9 cellular contexts compared by ENCODE assay signal in genomic region chr3:139202226-139202958, GRCh38.
DNase-seq lines count a peak whose midpoint lies in the region; ATAC-seq lines count a peak whose summit lies in the region.
"Had no signal": no experiment of that assay in that cellular context is flagged by ENCODE, and none has a peak within 500 bp of the region (broad histone marks: within the 10 kb centered on the region; RNA-seq: fewer than 3 reads in every experiment).

No MANE protein-coding gene starts in this region.

- H3K27me3 Mint-ChIP-seq in activated CD4-positive, alpha-beta T cell treated with anti-CD3 and anti-CD28 coated beads, Interleukin-2, amount 10 ng/mL, durations not matched to agents 7 days and 5 days = peaks cover 7% of the 10 kb centered on the region
- peaks cover 2% of the 10 kb centered on the region for H3K27me3 Mint-ChIP-seq in activated CD8-positive, alpha-beta T cell treated with anti-CD3 and anti-CD28 coated beads, Interleukin-2, amount 10 ng/mL, durations not matched to agents 7 days and 5 days (ENCODE audit: low read depth)

- peak; percentile 11 for DNase-seq in activated CD4-positive, alpha-beta T cell treated with anti-CD3 and anti-CD28 coated beads, Interleukin-2, amount 10 ng/mL, durations not matched to agents 7 days and 5 days
- DNase-seq in activated CD4-positive, alpha-beta T cell treated with anti-CD3 and anti-CD28 coated beads for 4 hours = no peak
- DNase-seq in HK-2 (ENCODE audit: unreplicated experiment) (peak; percentile 64), midbrain (lab: John Stamatoyannopoulos, UW) (peak; percentile 26), NOMO-1 treated with dmso at 0.1 percent for 144 hours (lab: John Stamatoyannopoulos, UW; ENCODE audit: unreplicated experiment) (no peak), germinal center (ENCODE audit: low spot score) (no peak)
- DNase-seq in activated CD8-positive, alpha-beta T cell treated with anti-CD3 and anti-CD28 coated beads, Interleukin-2, amount 10 ng/mL, durations not matched to agents 7 days and 5 days = peak; percentile 39
- DNase-seq: left cardiac atrium had no signal

- peak; percentile 68 for ATAC-seq in activated CD8-positive, alpha-beta T cell treated with anti-CD3 and anti-CD28 coated beads, Interleukin-2, amount 10 ng/mL, durations not matched to agents 7 days and 5 days
- no peak for ATAC-seq in HG03571 (IDR thresholded peaks at IDR 0.05; ENCODE audit: unreplicated experiment)

- POLR2A ChIA-PET in activated CD4-positive, alpha-beta T cell treated with anti-CD3 and anti-CD28 coated beads, Interleukin-2, amount 10 ng/mL, durations not matched to agents 7 days and 5 days (lab: Charles Lee) = no interaction called here
- POLR2A ChIA-PET in activated CD8-positive, alpha-beta T cell treated with anti-CD3 and anti-CD28 coated beads, Interleukin-2, amount 10 ng/mL, durations not matched to agents 7 days and 5 days (lab: Charles Lee) = no interaction called here

- no peak overlapping the region for H3K27ac Mint-ChIP-seq in activated CD4-positive, alpha-beta T cell treated with anti-CD3 and anti-CD28 coated beads, Interleukin-2, amount 10 ng/mL, durations not matched to agents 7 days and 5 days
- no peak overlapping the region for H3K27ac Mint-ChIP-seq in activated CD8-positive, alpha-beta T cell treated with anti-CD3 and anti-CD28 coated beads, Interleukin-2, amount 10 ng/mL, durations not matched to agents 7 days and 5 days

- no peak overlapping the region for H3K4me3 Mint-ChIP-seq in activated CD4-positive, alpha-beta T cell treated with anti-CD3 and anti-CD28 coated beads, Interleukin-2, amount 10 ng/mL, durations not matched to agents 7 days and 5 days
- H3K4me3 Mint-ChIP-seq in activated CD8-positive, alpha-beta T cell treated with anti-CD3 and anti-CD28 coated beads, Interleukin-2, amount 10 ng/mL, durations not matched to agents 7 days and 5 days = no peak overlapping the region

- CTCF ChIA-PET in activated CD4-positive, alpha-beta T cell treated with anti-CD3 and anti-CD28 coated beads, Interleukin-2, amount 10 ng/mL, durations not matched to agents 7 days and 5 days (lab: Charles Lee) = interaction anchor here (1.0 kb wide), 1 partner anchor 14 kb away, joined by 3 read pairs; no protein-coding TSS in a partner anchor
- CTCF ChIA-PET in activated CD8-positive, alpha-beta T cell treated with anti-CD3 and anti-CD28 coated beads, Interleukin-2, amount 10 ng/mL, durations not matched to agents 7 days and 5 days (lab: Charles Lee) = interaction anchor here (0.6 kb wide), 1 partner anchor 91 kb away, joined by 3 read pairs; no protein-coding TSS in a partner anchor

- H3K9me3 Mint-ChIP-seq in activated CD4-positive, alpha-beta T cell treated with anti-CD3 and anti-CD28 coated beads, Interleukin-2, amount 10 ng/mL, durations not matched to agents 7 days and 5 days = no peaks in the 10 kb centered on the region
- no peaks in the 10 kb centered on the region for H3K9me3 Mint-ChIP-seq in activated CD8-positive, alpha-beta T cell treated with anti-CD3 and anti-CD28 coated beads, Interleukin-2, amount 10 ng/mL, durations not matched to agents 7 days and 5 days (ENCODE audit: insufficient read depth)

- no peaks in the 10 kb centered on the region for H3K4me1 Mint-ChIP-seq in activated CD4-positive, alpha-beta T cell treated with anti-CD3 and anti-CD28 coated beads, Interleukin-2, amount 10 ng/mL, durations not matched to agents 7 days and 5 days
- H3K4me1 Mint-ChIP-seq in activated CD8-positive, alpha-beta T cell treated with anti-CD3 and anti-CD28 coated beads, Interleukin-2, amount 10 ng/mL, durations not matched to agents 7 days and 5 days (ENCODE audit: low read depth) = no peaks in the 10 kb centered on the region

- no peaks in the 10 kb centered on the region for H3K36me3 Mint-ChIP-seq in activated CD4-positive, alpha-beta T cell treated with anti-CD3 and anti-CD28 coated beads, Interleukin-2, amount 10 ng/mL, durations not matched to agents 7 days and 5 days (ENCODE audit: low read depth)
- H3K36me3 Mint-ChIP-seq in activated CD8-positive, alpha-beta T cell treated with anti-CD3 and anti-CD28 coated beads, Interleukin-2, amount 10 ng/mL, durations not matched to agents 7 days and 5 days (ENCODE audit: low read depth) = no peaks in the 10 kb centered on the region

Comparison
In these comparisons a context has a peak if more than half of its experiments do, and no peak if none do; other contexts are left out.
1. DNase-seq: peak in activated CD4-positive, alpha-beta T cell treated with anti-CD3 and anti-CD28 coated beads, Interleukin-2, amount 10 ng/mL, durations not matched to agents 7 days and 5 days (single experiment), HK-2 (single experiment), activated CD8-positive, alpha-beta T cell treated with anti-CD3 and anti-CD28 coated beads, Interleukin-2, amount 10 ng/mL, durations not matched to agents 7 days and 5 days (single experiment) and midbrain (single experiment); none in activated CD4-positive, alpha-beta T cell treated with anti-CD3 and anti-CD28 coated beads for 4 hours (0 of 2), NOMO-1 treated with dmso at 0.1 percent for 144 hours (single experiment) and germinal center (single experiment).